Comparison of ENCODE assay signal across 1 cellular context in the genomic region with DNA sequence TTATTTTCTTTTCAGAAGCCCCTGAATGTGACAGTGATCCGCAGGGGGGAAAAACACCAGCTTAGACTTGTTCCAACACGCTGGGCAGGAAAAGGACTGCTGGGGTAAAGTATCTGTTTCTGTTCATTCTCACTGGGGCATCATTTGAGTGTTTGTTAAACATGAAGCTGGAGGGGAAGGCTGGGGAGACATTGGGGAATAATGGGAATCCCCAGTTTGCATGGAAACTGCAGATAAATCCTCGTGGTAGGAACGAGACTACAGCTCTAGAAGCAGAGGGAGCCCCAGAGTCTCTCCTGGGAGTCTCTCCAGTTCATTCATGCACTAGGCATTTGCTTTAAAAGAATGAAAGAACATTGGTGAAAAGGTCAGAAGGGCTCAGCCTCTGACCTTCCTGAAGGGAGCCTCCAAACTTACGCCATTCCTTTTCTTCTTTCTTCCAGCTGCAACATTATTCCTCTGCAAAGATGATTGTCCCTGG.
TF ChIP-seq lines count a peak whose summit lies in the region.

No MANE protein-coding gene starts in this region.

TF ChIP-seq in IMR-90, 13 proteins besides CTCF, POLR2A, EP300 and RAD21:
- no peak for TF ChIP-seq SMC3 (IDR thresholded peaks at IDR 0.05; ENCODE audit: low read depth, low read length)
- 0 out of 2 replicates have a peak, but pooled peaks have one; percentile 35 for TF ChIP-seq CEBPB (IDR thresholded peaks at IDR 0.05; ENCODE audit: low read depth, low read length)
